11 cellular contexts compared by ENCODE assay signal in the genomic region with DNA sequence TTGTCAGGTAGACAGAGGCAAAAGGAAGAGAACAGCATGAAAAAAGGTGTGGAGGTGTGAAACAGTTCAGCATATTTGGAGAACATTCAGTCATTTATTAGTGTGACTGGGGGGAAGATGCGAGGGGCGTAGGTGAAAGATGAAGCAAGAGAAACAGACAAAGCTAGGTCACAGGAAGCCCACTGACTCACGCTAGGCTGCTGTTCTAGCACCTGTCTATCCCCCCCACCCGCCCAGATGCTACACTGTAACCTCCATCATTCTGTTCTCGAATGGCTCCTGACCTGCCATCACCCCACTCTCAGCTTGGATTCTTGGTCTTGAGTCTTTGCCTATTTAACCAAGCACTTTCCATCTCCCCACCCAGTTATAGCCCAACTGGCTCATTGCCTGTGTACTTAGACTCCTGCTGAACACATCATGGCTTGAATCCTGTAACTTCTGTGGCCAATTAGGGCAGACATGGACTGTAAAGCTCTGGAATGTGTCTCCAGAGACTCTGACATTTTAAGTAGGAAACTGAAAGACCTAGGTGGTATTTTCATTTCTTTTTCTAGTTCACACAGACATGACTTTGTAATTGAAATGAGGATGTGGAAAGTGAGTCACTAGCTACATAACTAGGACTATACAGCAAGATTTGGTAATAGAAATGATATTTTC. TPM values are rescaled to one million over a fixed set of nuclear protein-coding genes. Genes with fewer than 3 reads are reported as not detected.
DNase-seq lines count a peak whose midpoint lies in the region; ATAC-seq and TF ChIP-seq lines count a peak whose summit lies in the region.
"Had no signal": no experiment of that assay in that cellular context is flagged by ENCODE, and none has a peak within 500 bp of the region (broad histone marks: within the 10 kb centered on the region; RNA-seq: fewer than 3 reads in every experiment).

No MANE protein-coding gene starts in this region.

- H3K27me3 Mint-ChIP-seq in activated naive CD8-positive, alpha-beta T cell treated with anti-CD3 and anti-CD28 coated beads, Interleukin-2, amount 10 ng/mL, durations not matched to agents 7 days and 5 days, result peaks cover 2% of the 10 kb centered on the region
- H3K27me3 Mint-ChIP-seq in mesothelial cell of epicardium (ENCODE audit: low read depth), result peaks cover 21% of the 10 kb centered on the region

- peak; percentile 99 for DNase-seq in EH (ENCODE audit: low read depth)
- DNase-seq in HFF-Myc (ENCODE audit: extremely low read depth, low read depth), result peak; percentile 84
- no peak for DNase-seq in activated naive CD8-positive, alpha-beta T cell treated with anti-CD3 and anti-CD28 coated beads, Interleukin-2, amount 10 ng/mL, durations not matched to agents 7 days and 5 days
- peak; percentile 47 for DNase-seq in mesenchymal stem cell
- no peak for DNase-seq in mesothelial cell of epicardium (ENCODE audit: low spot score in 2 of 2, unreplicated experiment in 2 of 2)
- no peak for DNase-seq in BE2C
- no peak for DNase-seq in esophagus squamous epithelium (lab: John Stamatoyannopoulos, UW)
- DNase-seq: activated gamma-delta T cell treated with Interleukin-2 at 50 U/mL for 16 hours, heart left ventricle had no signal

- H3K9me3 Mint-ChIP-seq in activated naive CD8-positive, alpha-beta T cell treated with anti-CD3 and anti-CD28 coated beads, Interleukin-2, amount 10 ng/mL, durations not matched to agents 7 days and 5 days, result no peaks in the 10 kb centered on the region
- H3K9me3 Mint-ChIP-seq in mesothelial cell of epicardium, result no peaks in the 10 kb centered on the region

- H4K91ac ChIP-seq in mesenchymal stem cell (ENCODE audit: low read length), result no peak overlapping the region

- no peaks in the 10 kb centered on the region for H3K79me1 ChIP-seq in mesenchymal stem cell (replicated peaks; ENCODE audit: low read length, poor library complexity, severe bottlenecking)

- POLR2A ChIA-PET in activated naive CD8-positive, alpha-beta T cell treated with anti-CD3 and anti-CD28 coated beads, Interleukin-2, amount 10 ng/mL, durations not matched to agents 7 days and 5 days (lab: Charles Lee), result interaction anchor here (0.7 to 2.2 kb wide), 4 partner anchors 8 to 51 kb away, joined by 3 to 6 read pairs (median 4); partner anchors contain the start of gene LOXL3

- H3K18ac ChIP-seq in mesenchymal stem cell (ENCODE audit: low read depth in 1 of 2, low read length in 2 of 2), result peak overlapping the region in 1 of 2 experiments; percentile 4

- H2BK15ac ChIP-seq in mesenchymal stem cell (ENCODE audit: low read depth, poor library complexity, severe bottlenecking), result no peak overlapping the region

- peak overlapping the region; percentile 19 for H3K4me3 Mint-ChIP-seq in activated naive CD8-positive, alpha-beta T cell treated with anti-CD3 and anti-CD28 coated beads, Interleukin-2, amount 10 ng/mL, durations not matched to agents 7 days and 5 days
- H3K4me3 Mint-ChIP-seq in mesothelial cell of epicardium, result no peak overlapping the region

- peaks cover 31% of the 10 kb centered on the region for H3K4me1 Mint-ChIP-seq in activated naive CD8-positive, alpha-beta T cell treated with anti-CD3 and anti-CD28 coated beads, Interleukin-2, amount 10 ng/mL, durations not matched to agents 7 days and 5 days
- H3K4me1 Mint-ChIP-seq in mesothelial cell of epicardium, result peaks cover 3% of the 10 kb centered on the region

- ATAC-seq in activated naive CD8-positive, alpha-beta T cell treated with anti-CD3 and anti-CD28 coated beads, Interleukin-2, amount 10 ng/mL, durations not matched to agents 7 days and 5 days (ENCODE audit: low read depth), result peak; percentile 18
- ATAC-seq in GM18867 (IDR thresholded peaks at IDR 0.05; ENCODE audit: unreplicated experiment), result no peak

- no peak overlapping the region for H2AFZ ChIP-seq in mesenchymal stem cell (ENCODE audit: low read depth, low read length)

- TF ChIP-seq POLR2A in esophagus squamous epithelium (IDR thresholded peaks at IDR 0.05), result no peak

- H2AK5ac ChIP-seq in mesenchymal stem cell (ENCODE audit: low read length, severe bottlenecking), result no peak overlapping the region

- no peak overlapping the region for H2BK120ac ChIP-seq in mesenchymal stem cell (ENCODE audit: low read depth, low read length)

- H4K8ac ChIP-seq in mesenchymal stem cell (ENCODE audit: low read length), result peak overlapping the region; percentile 49

- H3K9ac ChIP-seq in mesenchymal stem cell (ENCODE audit: low read length), result no peak overlapping the region

- no peak overlapping the region for H3K14ac ChIP-seq in mesenchymal stem cell (ENCODE audit: low read length in 2 of 2)

- no peaks in the 10 kb centered on the region for H3K36me3 Mint-ChIP-seq in activated naive CD8-positive, alpha-beta T cell treated with anti-CD3 and anti-CD28 coated beads, Interleukin-2, amount 10 ng/mL, durations not matched to agents 7 days and 5 days
- H3K36me3 Mint-ChIP-seq in mesothelial cell of epicardium, result peaks cover 3% of the 10 kb centered on the region

- H3K9me3 ChIP-seq in mesenchymal stem cell (ENCODE audit: control insufficient read depth, low read length) (no peaks in the 10 kb centered on the region), BE2C (no peaks in the 10 kb centered on the region), esophagus squamous epithelium (no peaks in the 10 kb centered on the region)
- H3K9me3 ChIP-seq: heart left ventricle, neutrophil had no signal

- no peak overlapping the region for H2BK5ac ChIP-seq in mesenchymal stem cell (ENCODE audit: low read depth, low read length, poor library complexity, severe bottlenecking)

- H3K27ac ChIP-seq in mesenchymal stem cell (ENCODE audit: low read length, poor library complexity, severe bottlenecking), result peak overlapping the region; percentile 17
- no peak overlapping the region for H3K27ac ChIP-seq in esophagus squamous epithelium
- H3K27ac ChIP-seq: neutrophil had no signal

- H2BK12ac ChIP-seq in mesenchymal stem cell (ENCODE audit: low read length in 2 of 2), result no peak overlapping the region

- peaks cover 2% of the 10 kb centered on the region for H3K4me1 ChIP-seq in mesenchymal stem cell (ENCODE audit: control insufficient read depth, insufficient read depth, low read depth, low read length)
- no peaks in the 10 kb centered on the region for H3K4me1 ChIP-seq in BE2C
- H3K4me1 ChIP-seq in esophagus squamous epithelium, result no peaks in the 10 kb centered on the region

- 81% methylated on average over 5 of the region's 5 CpGs for WGBS in mesenchymal stem cell
- 67 to 73% methylated on average over 5 of the region's 5 CpGs for WGBS in esophagus squamous epithelium, 2 donors

- H3K27me3 ChIP-seq in mesenchymal stem cell (ENCODE audit: control insufficient read depth in 1 of 2, insufficient read depth in 1 of 2, low read length in 2 of 2) (no peaks in the 10 kb centered on the region), BE2C (no peaks in the 10 kb centered on the region), esophagus squamous epithelium (peaks cover 0 to 42% (median 0%) of the 10 kb centered on the region in 4 donors)
- H3K27me3 ChIP-seq: neutrophil had no signal

- no peak overlapping the region for H3K4me3 ChIP-seq in HFF-Myc (replicated peaks; ENCODE audit: low read depth, low read length)
- no peak overlapping the region for H3K4me3 ChIP-seq in mesenchymal stem cell (ENCODE audit: insufficient read depth in 1 of 2, low read depth in 1 of 2, low read length in 2 of 2)
- no peak overlapping the region for H3K4me3 ChIP-seq in BE2C (ENCODE audit: low read depth, low read length)
- no peak overlapping the region for H3K4me3 ChIP-seq in esophagus squamous epithelium
- H3K4me3 ChIP-seq: heart left ventricle had no signal

- no peak overlapping the region for H3K23ac ChIP-seq in mesenchymal stem cell (ENCODE audit: low read length in 2 of 2)

- no peak overlapping the region for H3K4ac ChIP-seq in mesenchymal stem cell (ENCODE audit: low read depth in 1 of 2, low read length in 2 of 2)

- TF ChIP-seq CTCF in HFF-Myc (IDR thresholded peaks at IDR 0.05; ENCODE audit: low read depth, low read length, missing control alignments) (no peak), mesothelial cell of epicardium (IDR thresholded peaks at IDR 0.05; ENCODE audit: unreplicated experiment) (no peak), BE2C (IDR thresholded peaks at IDR 0.05; ENCODE audit: low read depth, low read length) (no peak), esophagus squamous epithelium (IDR thresholded peaks at IDR 0.05) (no peak)

- intact Hi-C loops in esophagus squamous epithelium (cut with DNase I), result no loop called here

- H3K36me3 ChIP-seq in mesenchymal stem cell (ENCODE audit: control insufficient read depth in 1 of 2, insufficient read depth in 2 of 2, low read depth in 1 of 2, low read length in 2 of 2) (no peaks in the 10 kb centered on the region), BE2C (no peaks in the 10 kb centered on the region), esophagus squamous epithelium (no peaks in the 10 kb centered on the region)
- H3K36me3 ChIP-seq: heart left ventricle, neutrophil had no signal

- peak overlapping the region; percentile 56 for H3K27ac Mint-ChIP-seq in activated naive CD8-positive, alpha-beta T cell treated with anti-CD3 and anti-CD28 coated beads, Interleukin-2, amount 10 ng/mL, durations not matched to agents 7 days and 5 days
- no peak overlapping the region for H3K27ac Mint-ChIP-seq in mesothelial cell of epicardium

- H3K4me2 ChIP-seq in mesenchymal stem cell (ENCODE audit: low read length, poor library complexity, severe bottlenecking), result no peak overlapping the region

RNA-seq across cellular contexts. Expression of gene DOK1, which starts 12.0 kb away (rescaled TPM):
- total RNA-seq in activated naive CD8-positive, alpha-beta T cell treated with anti-CD3 and anti-CD28 coated beads, Interleukin-2, amount 10 ng/mL, durations not matched to agents 7 days and 5 days, result 10 to 100 TPM; 37.7 to 38.3 TPM
- polyA plus RNA-seq in mesenchymal stem cell (2013, experiment 1 of 2), result 13.9 TPM
- polyA plus RNA-seq in mesenchymal stem cell (2013, experiment 2 of 2), result 14.3 TPM
- total RNA-seq in mesothelial cell of epicardium (10.7 to 11.9 TPM (median 10.8 TPM) in 3 replicates), esophagus squamous epithelium (1 to 10 TPM in 2 of 4 donors, under 1 TPM in 1, not detected in 1; 0.88 to 6.7 (median 3.0) TPM)
- 5.1 TPM for polyA plus RNA-seq in BE2C (2012; ENCODE audit: insufficient read depth, insufficient read length, low read depth)

RNA-seq across cellular contexts. Expression of gene LOXL3, which starts 12.8 kb away (rescaled TPM):
- under 1 TPM; 0.42 to 0.62 TPM for total RNA-seq in activated naive CD8-positive, alpha-beta T cell treated with anti-CD3 and anti-CD28 coated beads, Interleukin-2, amount 10 ng/mL, durations not matched to agents 7 days and 5 days
- polyA plus RNA-seq in mesenchymal stem cell (2013, experiment 1 of 2), result 11.7 TPM
- polyA plus RNA-seq in mesenchymal stem cell (2013, experiment 2 of 2), result 11.7 TPM
- total RNA-seq in mesothelial cell of epicardium (20.3 to 26.7 TPM (median 21.9 TPM) in 3 replicates), esophagus squamous epithelium (1 to 10 TPM in 2 of 4 donors, under 1 TPM in 1, not detected in 1; 0.48 to 4.3 (median 3.2) TPM)
- 15.9 TPM for polyA plus RNA-seq in BE2C (2012; ENCODE audit: insufficient read depth, insufficient read length, low read depth)

RNA-seq across cellular contexts. Expression of gene HTRA2, which starts 36.8 kb away (rescaled TPM):
- total RNA-seq in activated naive CD8-positive, alpha-beta T cell treated with anti-CD3 and anti-CD28 coated beads, Interleukin-2, amount 10 ng/mL, durations not matched to agents 7 days and 5 days, result 10 to 100 TPM; 46.6 to 47.4 TPM
- 21.6 TPM for polyA plus RNA-seq in mesenchymal stem cell (2013, experiment 1 of 2)
- polyA plus RNA-seq in mesenchymal stem cell (2013, experiment 2 of 2), result 20.7 TPM
- total RNA-seq in mesothelial cell of epicardium (25.1 to 26.1 TPM (median 25.7 TPM) in 3 replicates), esophagus squamous epithelium (10 to 100 TPM; 16.9 to 25.8 (median 22.0) TPM)
- 52.4 TPM for polyA plus RNA-seq in BE2C (2012; ENCODE audit: insufficient read depth, insufficient read length, low read depth)

RNA-seq across cellular contexts. Expression of gene AUP1, which starts 37.0 kb away (rescaled TPM):
- 100 to 1,000 TPM; 126 to 127 TPM for total RNA-seq in activated naive CD8-positive, alpha-beta T cell treated with anti-CD3 and anti-CD28 coated beads, Interleukin-2, amount 10 ng/mL, durations not matched to agents 7 days and 5 days
- 81.1 TPM for polyA plus RNA-seq in mesenchymal stem cell (2013, experiment 1 of 2)
- 81.5 TPM for polyA plus RNA-seq in mesenchymal stem cell (2013, experiment 2 of 2)
- total RNA-seq in mesothelial cell of epicardium, result 86.2 to 89.4 TPM (median 86.8 TPM) in 3 replicates
- polyA plus RNA-seq in BE2C (2012; ENCODE audit: insufficient read depth, insufficient read length, low read depth), result 222 TPM
- 100 to 1,000 TPM in 2 of 4 donors, 10 to 100 TPM in 2; 79.9 to 142 (median 105) TPM for total RNA-seq in esophagus squamous epithelium

RNA-seq across cellular contexts. Expression of gene DQX1, which starts 40.5 kb away (rescaled TPM):
- under 1 TPM; 0.20 to 0.39 TPM for total RNA-seq in activated naive CD8-positive, alpha-beta T cell treated with anti-CD3 and anti-CD28 coated beads, Interleukin-2, amount 10 ng/mL, durations not matched to agents 7 days and 5 days
- polyA plus RNA-seq in mesenchymal stem cell (2013, experiment 1 of 2), result not detected
- 0.03 TPM for polyA plus RNA-seq in mesenchymal stem cell (2013, experiment 2 of 2)
- 0.16 to 0.42 TPM (median 0.29 TPM) in 3 replicates for total RNA-seq in mesothelial cell of epicardium
- polyA plus RNA-seq in BE2C (2012; ENCODE audit: insufficient read depth, insufficient read length, low read depth), result 15.8 TPM
- 10 to 100 TPM in 1 of 4 donors, 1 to 10 TPM in 3; 3.8 to 13.3 (median 5.7) TPM for total RNA-seq in esophagus squamous epithelium
- total RNA-seq: heart left ventricle had no signal
- polyA plus RNA-seq: heart left ventricle had no signal

Comparison
In these comparisons a context has a peak if more than half of its experiments do, and no peak if none do; other contexts are left out.
1. DNase-seq: peak in EH (single experiment), HFF-Myc (single experiment) and mesenchymal stem cell (single experiment); none in activated naive CD8-positive, alpha-beta T cell treated with anti-CD3 and anti-CD28 coated beads, Interleukin-2, amount 10 ng/mL, durations not matched to agents 7 days and 5 days (single experiment), mesothelial cell of epicardium (0 of 2), BE2C (single experiment) and esophagus squamous epithelium (single experiment).